Comparison of ENCODE assay signal across 18 cellular contexts in genomic region chr13:87234981-87235380, GRCh38.
A peak's percentile ranks its signal among the peaks of the same experiment; 100 is the strongest.
DNase-seq lines count a peak whose midpoint lies in the region; ATAC-seq, FAIRE-seq and TF ChIP-seq lines count a peak whose summit lies in the region.
"Had no signal": no experiment of that assay in that cellular context is flagged by ENCODE, and none has a peak within 500 bp of the region (broad histone marks: within the 10 kb centered on the region; RNA-seq: fewer than 3 reads in every experiment).

No MANE protein-coding gene starts in this region.

- ATAC-seq in HG02759 (IDR thresholded peaks at IDR 0.05; ENCODE audit: unreplicated experiment) = no peak
- ATAC-seq: GM23338 had no signal

- peak; percentile 7 for DNase-seq in Jurkat, Clone E6-1 (ENCODE audit: low read depth, low spot score)
- DNase-seq in RCC 7860 (ENCODE audit: low spot score) (peak; percentile 80), choroid plexus epithelial cell (ENCODE audit: low read depth) (peak; percentile 96), smooth muscle cell of the brain vasculature (ENCODE audit: low read depth, low spot score) (peak; percentile 49), germinal center (ENCODE audit: low spot score) (no peak)
- no peak for DNase-seq in stimulated activated CD4-positive, alpha-beta T cell treated with anti-CD3 and anti-CD28 coated beads, Interleukin-1b, Interleukin-23, amount 100 ng/mL, for 48 hours
- DNase-seq: activated B cell treated with CpG ODN at 0.5 μM for 24 hours; activated naive CD4-positive, alpha-beta T cell treated with Interleukin-2 at 50 U/mL for 16 hours; CD4-positive, CD25-positive, alpha-beta regulatory T cell; naive B cell; NCI-H2107; stimulated activated CD4-positive, alpha-beta T cell treated with anti-CD3 and anti-CD28 coated beads, Interleukin-2, amount 100 ng/mL, for 48 hours had no signal

- H3K4me3 ChIP-seq in Jurkat, Clone E6-1 (ENCODE audit: low read length) = no peak overlapping the region
- no peak overlapping the region for H3K4me3 ChIP-seq in choroid plexus epithelial cell (ENCODE audit: low read depth, low read length)
- H3K4me3 ChIP-seq: cardiac muscle cell, GM23338, hepatocyte, SK-N-MC had no signal

- peak; percentile 43 for TF ChIP-seq CTCF in choroid plexus epithelial cell (conservative IDR thresholded peaks at IDR 0.05; ENCODE audit: low read depth, low read length)

- FAIRE-seq in RCC 7860 (lab: Jason Lieb, UNC) = peak; percentile 95
- FAIRE-seq: endometrium had no signal

Comparison
In these comparisons a context has a peak if more than half of its experiments do, and no peak if none do; other contexts are left out.
1. DNase-seq: peak in Jurkat, Clone E6-1 (single experiment), RCC 7860 (single experiment), choroid plexus epithelial cell (single experiment) and smooth muscle cell of the brain vasculature (single experiment); none in germinal center (single experiment) and stimulated activated CD4-positive, alpha-beta T cell treated with anti-CD3 and anti-CD28 coated beads, Interleukin-1b, Interleukin-23, amount 100 ng/mL, for 48 hours (single experiment).